Comparison of ENCODE assay signal across 1 cellular context in the genomic region with DNA sequence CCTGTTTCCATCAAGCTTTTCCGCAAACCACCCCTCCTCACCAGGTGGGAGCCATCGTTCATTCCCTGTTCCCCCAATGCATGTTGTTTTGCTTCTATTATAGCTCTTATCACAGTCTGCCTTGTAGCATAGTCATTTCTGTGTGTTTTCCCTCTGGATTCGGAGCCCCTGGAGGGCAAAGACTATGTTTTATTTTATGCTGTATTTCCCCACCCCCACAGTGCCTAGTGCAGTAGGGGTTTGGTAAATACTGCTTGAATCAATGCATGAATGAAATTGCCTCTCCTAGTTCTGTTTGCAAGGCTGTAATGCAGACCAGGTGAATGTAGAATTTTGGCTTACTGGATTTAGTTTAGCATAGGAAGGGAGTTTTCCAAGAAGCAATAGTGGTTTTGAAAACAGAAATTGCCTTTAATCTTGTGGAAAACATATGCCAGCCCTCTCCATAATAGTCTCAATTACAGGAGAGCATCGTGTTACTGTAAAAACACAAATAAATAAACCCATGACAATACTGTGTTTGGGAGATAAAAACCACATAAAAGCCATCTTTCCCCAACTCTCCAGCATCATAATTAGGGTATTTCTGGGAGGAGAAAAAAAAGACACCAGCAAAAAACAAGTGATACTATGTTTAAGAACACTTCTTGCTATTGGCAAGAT.
TF ChIP-seq lines count a peak whose summit lies in the region.

No MANE protein-coding gene starts in this region.

TF ChIP-seq in HEK293, 187 proteins besides CTCF, POLR2A, EP300 and RAD21 (continued from another document and continues in another):
- TF ChIP-seq HOXD13 (CRISPR knock-in tag; IDR thresholded peaks at IDR 0.05; ENCODE audit: borderline replicate concordance), result no peak
- no peak for TF ChIP-seq ZNF280D (tag by site-specific recombination; IDR thresholded peaks at IDR 0.05)
- no peak for TF ChIP-seq ZNF549 (tag by site-specific recombination; IDR thresholded peaks at IDR 0.05)
- peak; percentile 77 for TF ChIP-seq IKZF3 (tag by site-specific recombination; IDR thresholded peaks at IDR 0.05)
- peak; percentile 80 for TF ChIP-seq ZXDB (tag by site-specific recombination; IDR thresholded peaks at IDR 0.05)
- peak; percentile 65; the same call in 1 of the 2 replicates for TF ChIP-seq ZNF580 (tag by site-specific recombination; IDR thresholded peaks at IDR 0.05)
- TF ChIP-seq ZNF488 (tag by site-specific recombination; IDR thresholded peaks at IDR 0.05), result peak; percentile 69; the same call in 1 of the 2 replicates
- peak; percentile 84 for TF ChIP-seq PRDM4 (tag by site-specific recombination; IDR thresholded peaks at IDR 0.05)
- TF ChIP-seq OSR2 (tag by site-specific recombination; IDR thresholded peaks at IDR 0.05), result peak; percentile 89
- TF ChIP-seq ZNF629 (tag by site-specific recombination; IDR thresholded peaks at IDR 0.05), result peak; percentile 53
- no peak for TF ChIP-seq ZNF184 (tag by site-specific recombination; IDR thresholded peaks at IDR 0.05)
- peak; percentile 62; the same call in 1 of the 2 replicates for TF ChIP-seq OVOL3 (tag by site-specific recombination; IDR thresholded peaks at IDR 0.05)
- peak; percentile 54; the same call in 1 of the 2 replicates for TF ChIP-seq ZNF341 (tag by site-specific recombination; IDR thresholded peaks at IDR 0.05; ENCODE audit: low read depth)
- no peak for TF ChIP-seq SP3 (tag by site-specific recombination; IDR thresholded peaks at IDR 0.05)
- TF ChIP-seq ZNF366 (tag by site-specific recombination; conservative IDR thresholded peaks at IDR 0.05), result peak; percentile 78
- TF ChIP-seq ZNF394 (tag by site-specific recombination; IDR thresholded peaks at IDR 0.05; ENCODE audit: borderline replicate concordance), result no peak
- TF ChIP-seq, protein P1, sequence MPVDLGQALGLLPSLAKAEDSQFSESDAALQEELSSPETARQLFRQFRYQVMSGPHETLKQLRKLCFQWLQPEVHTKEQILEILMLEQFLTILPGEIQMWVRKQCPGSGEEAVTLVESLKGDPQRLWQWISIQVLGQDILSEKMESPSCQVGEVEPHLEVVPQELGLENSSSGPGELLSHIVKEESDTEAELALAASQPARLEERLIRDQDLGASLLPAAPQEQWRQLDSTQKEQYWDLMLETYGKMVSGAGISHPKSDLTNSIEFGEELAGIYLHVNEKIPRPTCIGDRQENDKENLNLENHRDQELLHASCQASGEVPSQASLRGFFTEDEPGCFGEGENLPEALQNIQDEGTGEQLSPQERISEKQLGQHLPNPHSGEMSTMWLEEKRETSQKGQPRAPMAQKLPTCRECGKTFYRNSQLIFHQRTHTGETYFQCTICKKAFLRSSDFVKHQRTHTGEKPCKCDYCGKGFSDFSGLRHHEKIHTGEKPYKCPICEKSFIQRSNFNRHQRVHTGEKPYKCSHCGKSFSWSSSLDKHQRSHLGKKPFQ (tag by site-specific recombination; IDR thresholded peaks at IDR 0.05), result peak; percentile 40; the same call in 1 of the 2 replicates
- peak; percentile 94 for TF ChIP-seq TCF7L2 (IDR thresholded peaks at IDR 0.05; ENCODE audit: borderline replicate concordance, low read depth, low read length)
- no peak for TF ChIP-seq ZNF223 (tag by site-specific recombination; IDR thresholded peaks at IDR 0.05)
- peak; percentile 38; the same call in 1 of the 2 replicates for TF ChIP-seq PATZ1 (tag by site-specific recombination; IDR thresholded peaks at IDR 0.05)
- TF ChIP-seq GLIS1 (tag by site-specific recombination; IDR thresholded peaks at IDR 0.05), result peak; percentile 62
- TF ChIP-seq ZFP69B (tag by site-specific recombination; IDR thresholded peaks at IDR 0.05), result no peak
- TF ChIP-seq ZNF324 (tag by site-specific recombination; IDR thresholded peaks at IDR 0.05), result no peak
- TF ChIP-seq BCL11A (tag by site-specific recombination; IDR thresholded peaks at IDR 0.05; ENCODE audit: low read depth), result peak; percentile 52; the same call in 1 of the 2 replicates
- peak; percentile 88 for TF ChIP-seq TSHZ1 (tag by site-specific recombination; IDR thresholded peaks at IDR 0.05; ENCODE audit: borderline replicate concordance)
- TF ChIP-seq SP7 (tag by site-specific recombination; IDR thresholded peaks at IDR 0.05), result peak; percentile 95
- TF ChIP-seq ZNF24 (tag by site-specific recombination; IDR thresholded peaks at IDR 0.05), result peak; percentile 63; the same call in 1 of the 2 replicates
- TF ChIP-seq ZIC2 (tag by site-specific recombination; IDR thresholded peaks at IDR 0.05), result peak; percentile 55; the same call in 1 of the 2 replicates
- peak; percentile 41; the same call in 1 of the 2 replicates for TF ChIP-seq ZNF398 (tag by site-specific recombination; IDR thresholded peaks at IDR 0.05)
- TF ChIP-seq KLF8 (tag by site-specific recombination; IDR thresholded peaks at IDR 0.05), result peak; percentile 71
- peak; percentile 92 for TF ChIP-seq ZNF843 (tag by site-specific recombination; IDR thresholded peaks at IDR 0.05)
- no peak for TF ChIP-seq ZNF114 (tag by site-specific recombination; IDR thresholded peaks at IDR 0.05)
- TF ChIP-seq TRIM28 (IDR thresholded peaks at IDR 0.05; ENCODE audit: borderline replicate concordance, low read length), result peak; percentile 82; the same call in 1 of the 2 replicates
- TF ChIP-seq ZNF2 (tag by site-specific recombination; IDR thresholded peaks at IDR 0.05), result 0 out of 2 replicates have a peak, but pooled peaks have one; percentile 33
- TF ChIP-seq ZNF610 (tag by site-specific recombination; IDR thresholded peaks at IDR 0.05; ENCODE audit: borderline replicate concordance), result no peak
- no peak for TF ChIP-seq ZNF585B (tag by site-specific recombination; IDR thresholded peaks at IDR 0.05)
- peak; percentile 31; the same call in 1 of the 2 replicates for TF ChIP-seq ZNF335 (tag by site-specific recombination; conservative IDR thresholded peaks at IDR 0.05)
- TF ChIP-seq SETDB1 (IDR thresholded peaks at IDR 0.05; ENCODE audit: insufficient read length, low read length), result no peak
- TF ChIP-seq, protein P2, sequence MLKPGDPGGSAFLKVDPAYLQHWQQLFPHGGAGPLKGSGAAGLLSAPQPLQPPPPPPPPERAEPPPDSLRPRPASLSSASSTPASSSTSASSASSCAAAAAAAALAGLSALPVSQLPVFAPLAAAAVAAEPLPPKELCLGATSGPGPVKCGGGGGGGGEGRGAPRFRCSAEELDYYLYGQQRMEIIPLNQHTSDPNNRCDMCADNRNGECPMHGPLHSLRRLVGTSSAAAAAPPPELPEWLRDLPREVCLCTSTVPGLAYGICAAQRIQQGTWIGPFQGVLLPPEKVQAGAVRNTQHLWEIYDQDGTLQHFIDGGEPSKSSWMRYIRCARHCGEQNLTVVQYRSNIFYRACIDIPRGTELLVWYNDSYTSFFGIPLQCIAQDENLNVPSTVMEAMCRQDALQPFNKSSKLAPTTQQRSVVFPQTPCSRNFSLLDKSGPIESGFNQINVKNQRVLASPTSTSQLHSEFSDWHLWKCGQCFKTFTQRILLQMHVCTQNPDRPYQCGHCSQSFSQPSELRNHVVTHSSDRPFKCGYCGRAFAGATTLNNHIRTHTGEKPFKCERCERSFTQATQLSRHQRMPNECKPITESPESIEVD (tag by site-specific recombination; IDR thresholded peaks at IDR 0.05), result peak; percentile 98
